23 cellular contexts compared by ENCODE assay signal in genomic region chr1:32406629-32407111, GRCh38. TPM values are rescaled to one million over a fixed set of nuclear protein-coding genes. Genes with fewer than 3 reads are reported as not detected.
A peak's percentile ranks its signal among the peaks of the same experiment; 100 is the strongest.
DNase-seq lines count a peak whose midpoint lies in the region; ATAC-seq lines count a peak whose summit lies in the region.
"Had no signal": no experiment of that assay in that cellular context is flagged by ENCODE, and none has a peak within 500 bp of the region (broad histone marks: within the 10 kb centered on the region; RNA-seq: fewer than 3 reads in every experiment).

No MANE protein-coding gene starts in this region.

- in situ Hi-C loops in ACHN (cut with HindIII; ENCODE audit: low pct_ligation_motif_present, low pct_unique_long_range_greater_than_20kb, low sequenced_read_pairs), result no loop called here

- ATAC-seq in GM21360 (IDR thresholded peaks at IDR 0.05; ENCODE audit: unreplicated experiment), result no peak
- ATAC-seq: activated CD8-positive, alpha-beta T cell treated with anti-CD3 and anti-CD28 coated beads for 36 hours; HCT116; naive thymus-derived CD4-positive, alpha-beta T cell; stimulated activated naive CD8-positive, alpha-beta T cell treated with anti-CD3 and anti-CD28 coated beads, Interleukin-15, Interleukin-2, amounts not matched to agents 100 U/mL and 50 U/mL, for 24 hours had no signal

- DNase-seq in Daoy (ENCODE audit: low read depth) (peak; percentile 27), NCI-H69 (lab: John Stamatoyannopoulos, UW) (peak; percentile 9), kidney tubule cell (ENCODE audit: low spot score) (peak; percentile 93), ACHN (no peak), NCI-H1694 treated with DMSO at 0.1 percent for 48 hours (lab: John Stamatoyannopoulos, UW) (no peak)
- DNase-seq: activated CD4-positive, CD25-positive, alpha-beta regulatory T cell treated with anti-CD3 and anti-CD28 coated beads, Interleukin-2, amount 50 U/mL, for 72 hours; activated CD8-positive, alpha-beta T cell treated with anti-CD3 and anti-CD28 coated beads for 36 hours; activated gamma-delta T cell treated with Interleukin-2 at 50 U/mL for 16 hours; activated T-cell treated with anti-CD3 and anti-CD28 coated beads, Interleukin-2, amount 50 U/mL, for 1 hour; CD4-positive, CD25-positive, alpha-beta regulatory T cell; glutamatergic neuron; mesendoderm; naive thymus-derived CD4-positive, alpha-beta T cell; NCI-H187; NCI-H226; NCI-H774; retina; SIG-M5; spleen; stimulated activated CD4-positive, alpha-beta T cell treated with anti-CD3 and anti-CD28 coated beads, Interleukin-4, amount 100 ng/mL, for 4 hours; stimulated activated naive CD8-positive, alpha-beta T cell treated with anti-CD3 and anti-CD28 coated beads, Interleukin-15, Interleukin-2, amounts not matched to agents 100 U/mL and 50 U/mL, for 24 hours had no signal

RNA-seq across cellular contexts. Expression of gene BSDC1, which starts 12.4 kb away (rescaled TPM):
- total RNA-seq in Daoy (2014; rRNA removed; shearing (Covaris generic)), result 69.0 and 75.7 TPM in 2 replicates

RNA-seq across cellular contexts. Expression of gene TSSK3, which starts 44.3 kb away (rescaled TPM):
- total RNA-seq in Daoy (2014; rRNA removed; shearing (Covaris generic)), result 1.9 TPM in 1 of 2 replicates, not detected in the other

RNA-seq across cellular contexts. Expression of gene FAM229A, which starts 44.4 kb away (rescaled TPM):
- 0.48 and 2.7 TPM in 2 replicates for total RNA-seq in Daoy (2014; rRNA removed; shearing (Covaris generic))

RNA-seq across cellular contexts. Expression of gene ZBTB8B, which starts 58.2 kb away (rescaled TPM):
- 0.17 and 0.45 TPM in 2 replicates for total RNA-seq in Daoy (2014; rRNA removed; shearing (Covaris generic))
- total RNA-seq: activated CD8-positive, alpha-beta T cell treated with anti-CD3 and anti-CD28 coated beads for 36 hours; CD4-positive, CD25-positive, alpha-beta regulatory T cell; spleen had no signal

Comparison
In these comparisons a context has a peak if more than half of its experiments do, and no peak if none do; other contexts are left out.
1. DNase-seq: peak in Daoy (single experiment), NCI-H69 (single experiment) and kidney tubule cell (single experiment); none in ACHN (single experiment) and NCI-H1694 treated with DMSO at 0.1 percent for 48 hours (single experiment).